Comparison of ENCODE assay signal across 13 cellular contexts in genomic region chr20:50333856-50334255, GRCh38.
A peak's percentile ranks its signal among the peaks of the same experiment; 100 is the strongest.
DNase-seq lines count a peak whose midpoint lies in the region; ATAC-seq and TF ChIP-seq lines count a peak whose summit lies in the region.
"Had no signal": no experiment of that assay in that cellular context is flagged by ENCODE, and none has a peak within 500 bp of the region (broad histone marks: within the 10 kb centered on the region; RNA-seq: fewer than 3 reads in every experiment).

No MANE protein-coding gene starts in this region.

- H3K27ac ChIP-seq in tibial nerve = peak overlapping the region in 3 of 4 donors; percentile 33 to 79 (median 79)

- no peak for TF ChIP-seq POLR2A in tibial nerve (IDR thresholded peaks at IDR 0.05)

- no peak overlapping the region for H3K4me3 ChIP-seq in kidney epithelial cell (ENCODE audit: low read depth, low read length)
- no peak overlapping the region for H3K4me3 ChIP-seq in tibial nerve

- no peaks in the 10 kb centered on the region for H3K36me3 ChIP-seq in kidney epithelial cell (ENCODE audit: control insufficient read depth, insufficient read depth, low read length)
- no peaks in the 10 kb centered on the region for H3K36me3 ChIP-seq in tibial nerve

- TF ChIP-seq CTCF in kidney epithelial cell (IDR thresholded peaks at IDR 0.05; ENCODE audit: insufficient read depth, low read length, poor library complexity, severe bottlenecking) (no peak), tibial nerve (IDR thresholded peaks at IDR 0.05) (no peak)

- H3K4me1 ChIP-seq in tibial nerve = peaks cover 0 to 67% (median 23%) of the 10 kb centered on the region in 4 donors

- DNase-seq in HT1080 (ENCODE audit: low read depth) (peak; percentile 92), astrocyte of the hippocampus (ENCODE audit: low read depth, low spot score) (peak; percentile 84), kidney epithelial cell (ENCODE audit: low read depth) (peak; percentile 86), tibial nerve (ENCODE audit: low spot score in 2 of 2) (no peak), NCI-H510A (lab: John Stamatoyannopoulos, UW) (no peak), COR-L47 (lab: John Stamatoyannopoulos, UW) (no peak)
- DNase-seq: activated CD4-positive, alpha-beta T cell treated with anti-CD3 and anti-CD28 coated beads, Interleukin-2, amount 50 U/mL, for 1 hour; DMS153; KBM-7; stimulated activated CD4-positive, alpha-beta T cell treated with anti-CD3 and anti-CD28 coated beads, Interleukin-2, amount 100 ng/mL, for 24 hours had no signal

- H3K27me3 ChIP-seq in kidney epithelial cell (ENCODE audit: control insufficient read depth, insufficient read depth, low read length) = no peaks in the 10 kb centered on the region
- H3K27me3 ChIP-seq in tibial nerve = no peaks in the 10 kb centered on the region

- no peaks in the 10 kb centered on the region for H3K9me3 ChIP-seq in tibial nerve

- ATAC-seq in HG03095 (IDR thresholded peaks at IDR 0.05; ENCODE audit: unreplicated experiment) = no peak
- ATAC-seq in GM21360 (IDR thresholded peaks at IDR 0.05; ENCODE audit: unreplicated experiment) = no peak
- ATAC-seq: naive thymus-derived CD8-positive, alpha-beta T cell had no signal

- 47 to 50% methylated on average over 9 of the region's 9 CpGs for WGBS in tibial nerve, 2 donors

- peak in 1 of 2 donors; percentile 55 for TF ChIP-seq EP300 in tibial nerve (IDR thresholded peaks at IDR 0.05)

Comparison
In these comparisons a context has a peak if more than half of its experiments do, and no peak if none do; other contexts are left out.
1. DNase-seq: peak in HT1080 (single experiment), astrocyte of the hippocampus (single experiment) and kidney epithelial cell (single experiment); none in tibial nerve (0 of 2), NCI-H510A (single experiment) and COR-L47 (single experiment).